In the genomic region with DNA sequence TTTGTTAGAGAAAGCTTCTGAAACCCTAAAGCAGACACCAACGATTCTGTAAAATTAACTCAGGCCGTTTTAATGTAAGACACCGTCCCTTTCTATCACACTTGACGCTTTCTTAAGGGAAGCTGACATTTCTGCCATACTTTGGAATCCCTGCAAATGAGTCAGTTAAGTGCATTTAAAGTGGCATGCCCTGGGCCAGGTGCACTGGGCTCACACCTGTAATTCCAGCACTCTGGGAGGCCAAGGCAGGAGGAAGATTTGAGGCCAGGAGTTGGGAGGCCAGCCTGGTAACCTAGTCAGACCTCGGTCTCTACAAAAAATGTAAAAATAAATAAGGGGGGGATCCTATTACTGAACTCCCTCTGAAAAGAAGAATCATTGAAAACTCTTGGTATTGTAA, we compare ENCODE assay signal across 9 cellular contexts. TPM values are rescaled to one million over a fixed set of nuclear protein-coding genes. Genes with fewer than 3 reads are reported as not detected.
DNase-seq lines count a peak whose midpoint lies in the region; ATAC-seq, FAIRE-seq and TF ChIP-seq lines count a peak whose summit lies in the region.
"Had no signal": no experiment of that assay in that cellular context is flagged by ENCODE, and none has a peak within 500 bp of the region (broad histone marks: within the 10 kb centered on the region; RNA-seq: fewer than 3 reads in every experiment).

No MANE protein-coding gene starts in this region.

- no peak overlapping the region for H3K9ac ChIP-seq in muscle layer of colon (ENCODE audit: low read length)

- WGBS in upper lobe of left lung, 2 donors: 65 to 66% methylated on average over 5 of the region's 5 CpGs

- H3K4me3 Mint-ChIP-seq in activated naive CD4-positive, alpha-beta T cell treated with anti-CD3 and anti-CD28 coated beads for 36 hours: no peak overlapping the region
- H3K4me3 Mint-ChIP-seq: activated naive CD4-positive, alpha-beta T cell treated with anti-CD3 and anti-CD28 coated beads, Interleukin-2, amount 50 U/mL, for 24 hours had no signal

- H3K4me3 ChIP-seq in coronary artery: peak overlapping the region; percentile 19
- H3K4me3 ChIP-seq in muscle layer of colon (ENCODE audit: low read depth in 1 of 2, low read length in 2 of 2): no peak overlapping the region
- H3K4me3 ChIP-seq in upper lobe of left lung: peak overlapping the region in 2 of 4 donors; percentile 62 to 87

- TF ChIP-seq EP300 in upper lobe of left lung (IDR thresholded peaks at IDR 0.05): no peak

- H3K36me3 Mint-ChIP-seq in activated naive CD4-positive, alpha-beta T cell treated with anti-CD3 and anti-CD28 coated beads for 36 hours (ENCODE audit: low read depth): peaks cover 5% of the 10 kb centered on the region

- no peak for ATAC-seq in upper lobe of left lung (ENCODE audit: low FRiP score in 2 of 2)

- no peak for FAIRE-seq in frontal cortex (lab: Jason Lieb, UNC)

- H3K9me3 ChIP-seq in muscle layer of colon (ENCODE audit: low read length) (no peaks in the 10 kb centered on the region), upper lobe of left lung (no peaks in the 10 kb centered on the region)

- H3K9me3 Mint-ChIP-seq in activated naive CD4-positive, alpha-beta T cell treated with anti-CD3 and anti-CD28 coated beads for 36 hours: no peaks in the 10 kb centered on the region
- H3K9me3 Mint-ChIP-seq: activated naive CD4-positive, alpha-beta T cell treated with anti-CD3 and anti-CD28 coated beads, Interleukin-2, amount 50 U/mL, for 24 hours had no signal

- H3K27me3 ChIP-seq in muscle layer of colon (ENCODE audit: control insufficient read depth in 1 of 2, insufficient read depth in 2 of 2, low read length in 2 of 2) (no peaks in the 10 kb centered on the region), upper lobe of left lung (no peaks in the 10 kb centered on the region)

- TF ChIP-seq POLR2A in upper lobe of left lung (IDR thresholded peaks at IDR 0.05): no peak

- intact Hi-C loops in activated naive CD4-positive, alpha-beta T cell treated with anti-CD3 and anti-CD28 coated beads for 36 hours (cut with micrococcal nuclease): loop anchor here (1.0 to 2.0 kb wide), 3 partner anchors 26 to 122 kb away; a partner anchor contains a TSS

- H3K27me3 Mint-ChIP-seq in activated naive CD4-positive, alpha-beta T cell treated with anti-CD3 and anti-CD28 coated beads for 36 hours (ENCODE audit: low read depth): no peaks in the 10 kb centered on the region
- H3K27me3 Mint-ChIP-seq: activated naive CD4-positive, alpha-beta T cell treated with anti-CD3 and anti-CD28 coated beads, Interleukin-2, amount 50 U/mL, for 24 hours had no signal

- H3K4me1 Mint-ChIP-seq in activated naive CD4-positive, alpha-beta T cell treated with anti-CD3 and anti-CD28 coated beads for 36 hours (ENCODE audit: low read depth): peaks cover 23% of the 10 kb centered on the region

- peak overlapping the region; percentile 39 for H3K27ac Mint-ChIP-seq in activated naive CD4-positive, alpha-beta T cell treated with anti-CD3 and anti-CD28 coated beads for 36 hours

- no peaks in the 10 kb centered on the region for H3K36me3 ChIP-seq in muscle layer of colon (ENCODE audit: insufficient read depth, low read length)
- H3K36me3 ChIP-seq in upper lobe of left lung: peaks cover 0 to 4% (median 0%) of the 10 kb centered on the region in 4 donors

- CTCF ChIA-PET in activated naive CD4-positive, alpha-beta T cell treated with anti-CD3 and anti-CD28 coated beads for 36 hours (lab: Charles Lee): interaction anchor here (0.8 to 1.3 kb wide), 2 partner anchors 18 to 20 kb away, joined by 3 to 5 read pairs; no protein-coding TSS in a partner anchor

- H3K27ac ChIP-seq in coronary artery: peak overlapping the region; percentile 98 to 99
- peak overlapping the region; percentile 41 for H3K27ac ChIP-seq in muscle layer of colon (ENCODE audit: low read depth, low read length)
- peak overlapping the region; percentile 96 to 98 (median 97) for H3K27ac ChIP-seq in upper lobe of left lung

- no peak for TF ChIP-seq CTCF in coronary artery (IDR thresholded peaks at IDR 0.05)
- no peak for TF ChIP-seq CTCF in upper lobe of left lung (IDR thresholded peaks at IDR 0.05)

- H3K4me1 ChIP-seq in muscle layer of colon (ENCODE audit: insufficient read depth, low read length): peaks cover 37% of the 10 kb centered on the region
- peaks cover 39 to 51% (median 39%) of the 10 kb centered on the region in 4 donors for H3K4me1 ChIP-seq in upper lobe of left lung

- no peak for DNase-seq in activated naive CD4-positive, alpha-beta T cell treated with anti-CD3 and anti-CD28 coated beads for 36 hours
- no peak for DNase-seq in activated naive CD4-positive, alpha-beta T cell treated with Interleukin-2 at 50 U/mL for 16 hours
- no peak for DNase-seq in coronary artery (ENCODE audit: low spot score)
- DNase-seq in upper lobe of left lung: peak in 1 of 2 donors; percentile 35
- DNase-seq in T1000 (lab: John Stamatoyannopoulos, UW): no peak
- no peak for DNase-seq in NCI-H128 (lab: John Stamatoyannopoulos, UW; ENCODE audit: unreplicated experiment)
- DNase-seq in frontal cortex (ENCODE audit: low spot score in 2 of 2): no peak

RNA-seq across cellular contexts. Expression of a gene that starts 4.4 kb away (rescaled TPM):
- total RNA-seq in activated naive CD4-positive, alpha-beta T cell treated with anti-CD3 and anti-CD28 coated beads for 36 hours: 10 to 100 TPM; 33.4 to 37.6 TPM
- 100 to 1,000 TPM in 1 of 6 donors, 10 to 100 TPM in 5; 60.5 to 138 (median 65.4) TPM for total RNA-seq in upper lobe of left lung
- 73.8 TPM for total RNA-seq in frontal cortex

Comparison
In these comparisons a context has a peak if more than half of its experiments do, and no peak if none do; other contexts are left out.
1. H3K27ac ChIP-seq: peak in every context shown above with its lines; median percentile 98 in coronary artery; 97 in upper lobe of left lung; 41 in muscle layer of colon.